ENCODE assay signal across 8 cellular contexts in the genomic region with DNA sequence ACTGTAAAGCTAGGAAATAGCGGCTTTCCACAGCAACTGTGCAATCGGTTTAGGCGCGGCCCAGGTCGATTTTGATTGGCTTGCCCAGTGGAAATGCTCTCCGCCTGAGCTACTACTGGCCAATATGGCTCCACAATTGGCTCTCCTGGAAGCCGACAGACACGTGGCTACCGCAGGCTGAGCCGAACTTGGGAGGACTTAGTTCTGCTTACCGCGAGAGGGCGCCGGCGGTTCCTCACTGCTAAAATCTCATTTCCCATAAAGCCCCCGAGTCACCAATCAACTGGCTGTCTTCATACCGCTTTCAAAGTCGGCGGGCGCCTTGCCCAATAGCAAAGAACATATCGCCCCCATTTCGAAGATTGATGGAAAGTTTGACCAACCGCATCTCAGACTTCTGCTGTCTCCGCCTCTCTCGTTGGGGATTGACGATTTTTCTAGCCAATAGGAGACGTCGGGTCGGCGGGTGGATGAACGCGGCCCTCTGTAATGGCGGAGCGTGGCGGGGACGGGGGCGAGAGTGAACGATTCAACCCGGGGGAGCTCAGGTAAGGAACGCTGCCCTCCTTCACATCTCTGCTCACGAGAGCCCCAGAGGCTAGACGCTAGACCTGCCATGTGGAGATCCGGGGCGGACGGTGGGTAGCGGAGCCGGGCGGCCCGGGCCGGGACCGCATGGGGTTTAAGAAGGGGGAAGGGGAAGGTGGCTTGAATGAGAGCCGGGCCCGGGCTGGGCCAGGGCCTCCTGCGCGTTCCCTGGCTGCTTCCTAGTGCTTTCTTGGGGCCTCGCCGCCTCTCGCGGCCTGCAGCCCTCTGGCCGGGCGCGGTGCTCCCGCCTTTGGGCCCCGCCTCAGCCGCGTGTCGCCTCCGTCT. TPM values are rescaled to one million over a fixed set of nuclear protein-coding genes. Genes with fewer than 3 reads are reported as not detected.
DNase-seq lines count a peak whose midpoint lies in the region; FAIRE-seq and TF ChIP-seq lines count a peak whose summit lies in the region.

A gene (plus strand): TSS at position 473 of the 873 bp plus-strand sequence. CDS start 17 bp downstream, at position 490.

- H3K9ac ChIP-seq in Loucy (ENCODE audit: low read depth, low read length, poor library complexity, severe bottlenecking) (peak within 1 kb of the TSS; percentile 89), neural cell (ENCODE audit: low read length) (peak within 1 kb of the TSS; percentile 90), stomach smooth muscle (ENCODE audit: low read length in 2 of 2) (peak within 1 kb of the TSS; percentile 93 to 97)

- FAIRE-seq in H54 (lab: Jason Lieb, UNC) = peak; percentile 99

- peak within 1 kb of the TSS; percentile 90 for H3K27ac ChIP-seq in neural cell (ENCODE audit: low read length)
- peak within 1 kb of the TSS; percentile 86 for H3K27ac ChIP-seq in stomach smooth muscle (ENCODE audit: low read length)

- H3K4me2 ChIP-seq in Loucy (ENCODE audit: low read depth, low read length, poor library complexity, severe bottlenecking) (peak within 1 kb of the TSS; percentile 96), neural cell (ENCODE audit: low read length) (peak within 1 kb of the TSS; percentile 97)

- H3K4me1 ChIP-seq in Loucy (ENCODE audit: insufficient read depth, low read length, poor library complexity, severe bottlenecking) = peaks cover 33% of the 10 kb centered on the region
- H3K4me1 ChIP-seq in stomach smooth muscle (ENCODE audit: control insufficient read depth, insufficient read depth, low read length) = no peaks in the 10 kb centered on the region

- TF ChIP-seq CTCF in Loucy (conservative IDR thresholded peaks at IDR 0.05; ENCODE audit: low read length) (peak; percentile 78), neural cell (IDR thresholded peaks at IDR 0.05; ENCODE audit: poor library complexity, severe bottlenecking) (peak; percentile 95)

- H3K79me2 ChIP-seq in Loucy (ENCODE audit: insufficient read depth, low read length) (peaks cover 50% of the 10 kb centered on the region), neural cell (replicated peaks; ENCODE audit: insufficient read depth, low read length) (peaks cover 49% of the 10 kb centered on the region)

- TF ChIP-seq RAD21 in neural cell (conservative IDR thresholded peaks at IDR 0.05) = peak; percentile 55

- H3F3A ChIP-seq in Loucy (ENCODE audit: low read depth) = no peaks in the 10 kb centered on the region
- H3F3A ChIP-seq in neural cell (ENCODE audit: insufficient read depth, low read length, poor library complexity, severe bottlenecking) = peaks cover 4% of the 10 kb centered on the region

- DNase-seq in ELR (ENCODE audit: low read depth) (peak; percentile 100), H54 (ENCODE audit: insufficient read length, low spot score) (peak; percentile 96), SHP77 (lab: John Stamatoyannopoulos, UW) (peak; percentile 99), fibroblast of the conjunctiva (ENCODE audit: low read depth) (peak; percentile 100)
- DNase-seq in activated effector memory CD4-positive, alpha-beta T cell treated with anti-CD3 and anti-CD28 coated beads, Interleukin-2, amount 50 U/mL, for 16 hours = peak; percentile 99

- no peaks in the 10 kb centered on the region for H3K9me3 ChIP-seq in Loucy (ENCODE audit: insufficient read depth, low read depth, low read length)
- H3K9me3 ChIP-seq in neural cell (ENCODE audit: low read length) = no peaks in the 10 kb centered on the region
- H3K9me3 ChIP-seq in stomach smooth muscle (ENCODE audit: control insufficient read depth in 2 of 2, low read length in 2 of 2) = no peaks in the 10 kb centered on the region

- peaks cover 42% of the 10 kb centered on the region for H4K20me1 ChIP-seq in Loucy (ENCODE audit: insufficient read depth, low read length, poor library complexity, severe bottlenecking)
- H4K20me1 ChIP-seq in neural cell (ENCODE audit: insufficient read depth) = no peaks in the 10 kb centered on the region

- H3K36me3 ChIP-seq in Loucy (ENCODE audit: insufficient read depth, low read length) = no peaks in the 10 kb centered on the region
- no peaks in the 10 kb centered on the region for H3K36me3 ChIP-seq in neural cell (ENCODE audit: insufficient read depth, low read length)
- no peaks in the 10 kb centered on the region for H3K36me3 ChIP-seq in stomach smooth muscle (ENCODE audit: control insufficient read depth in 2 of 2, insufficient read depth in 2 of 2, low read length in 2 of 2)

- peak within 1 kb of the TSS; percentile 79 for H2AFZ ChIP-seq in Loucy (ENCODE audit: low read length)
- peak within 1 kb of the TSS; percentile 84 for H2AFZ ChIP-seq in neural cell (ENCODE audit: low read depth, low read length)

- peak; percentile 81 for TF ChIP-seq POLR2A in H54 (IDR thresholded peaks at IDR 0.05; ENCODE audit: low read depth, low read length)

- no peaks in the 10 kb centered on the region for H3K9me2 ChIP-seq in Loucy (replicated peaks; ENCODE audit: low read depth, low read length)
- H3K9me2 ChIP-seq in neural cell (ENCODE audit: insufficient read depth, low read length) = no peaks in the 10 kb centered on the region

- TF ChIP-seq EP300 in neural cell (conservative IDR thresholded peaks at IDR 0.05; ENCODE audit: poor library complexity, severe bottlenecking) = no peak

- H3K4me3 ChIP-seq in Loucy (ENCODE audit: low read length, poor library complexity, severe bottlenecking) (peak within 1 kb of the TSS; percentile 86), neural cell (ENCODE audit: low read length) (peak within 1 kb of the TSS; percentile 88), stomach smooth muscle (ENCODE audit: low read length in 2 of 2) (peak within 1 kb of the TSS; percentile 93 to 96)

- H3K27me3 ChIP-seq in Loucy (ENCODE audit: insufficient read depth, low read length, poor library complexity, severe bottlenecking) (peaks cover 12% of the 10 kb centered on the region), neural cell (ENCODE audit: insufficient read depth, low read depth, low read length) (no peaks in the 10 kb centered on the region), stomach smooth muscle (ENCODE audit: control insufficient read depth in 1 of 2, insufficient read depth in 2 of 2, low read length in 2 of 2) (no peaks in the 10 kb centered on the region)

TF ChIP-seq in neural cell, 6 proteins besides CTCF, POLR2A, EP300 and RAD21:
- TF ChIP-seq, protein P1, sequence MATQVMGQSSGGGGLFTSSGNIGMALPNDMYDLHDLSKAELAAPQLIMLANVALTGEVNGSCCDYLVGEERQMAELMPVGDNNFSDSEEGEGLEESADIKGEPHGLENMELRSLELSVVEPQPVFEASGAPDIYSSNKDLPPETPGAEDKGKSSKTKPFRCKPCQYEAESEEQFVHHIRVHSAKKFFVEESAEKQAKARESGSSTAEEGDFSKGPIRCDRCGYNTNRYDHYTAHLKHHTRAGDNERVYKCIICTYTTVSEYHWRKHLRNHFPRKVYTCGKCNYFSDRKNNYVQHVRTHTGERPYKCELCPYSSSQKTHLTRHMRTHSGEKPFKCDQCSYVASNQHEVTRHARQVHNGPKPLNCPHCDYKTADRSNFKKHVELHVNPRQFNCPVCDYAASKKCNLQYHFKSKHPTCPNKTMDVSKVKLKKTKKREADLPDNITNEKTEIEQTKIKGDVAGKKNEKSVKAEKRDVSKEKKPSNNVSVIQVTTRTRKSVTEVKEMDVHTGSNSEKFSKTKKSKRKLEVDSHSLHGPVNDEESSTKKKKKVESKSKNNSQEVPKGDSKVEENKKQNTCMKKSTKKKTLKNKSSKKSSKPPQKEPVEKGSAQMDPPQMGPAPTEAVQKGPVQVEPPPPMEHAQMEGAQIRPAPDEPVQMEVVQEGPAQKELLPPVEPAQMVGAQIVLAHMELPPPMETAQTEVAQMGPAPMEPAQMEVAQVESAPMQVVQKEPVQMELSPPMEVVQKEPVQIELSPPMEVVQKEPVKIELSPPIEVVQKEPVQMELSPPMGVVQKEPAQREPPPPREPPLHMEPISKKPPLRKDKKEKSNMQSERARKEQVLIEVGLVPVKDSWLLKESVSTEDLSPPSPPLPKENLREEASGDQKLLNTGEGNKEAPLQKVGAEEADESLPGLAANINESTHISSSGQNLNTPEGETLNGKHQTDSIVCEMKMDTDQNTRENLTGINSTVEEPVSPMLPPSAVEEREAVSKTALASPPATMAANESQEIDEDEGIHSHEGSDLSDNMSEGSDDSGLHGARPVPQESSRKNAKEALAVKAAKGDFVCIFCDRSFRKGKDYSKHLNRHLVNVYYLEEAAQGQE (IDR thresholded peaks at IDR 0.05; ENCODE audit: borderline replicate concordance) = peak; percentile 57
- TF ChIP-seq EZH2 (IDR thresholded peaks at IDR 0.05; ENCODE audit: borderline replicate concordance, insufficient read depth, low read length, poor library complexity, severe bottlenecking) = no peak
- TF ChIP-seq MXI1 (conservative IDR thresholded peaks at IDR 0.05; ENCODE audit: poor library complexity, severe bottlenecking) = peak; percentile 91
- TF ChIP-seq SMC3 (conservative IDR thresholded peaks at IDR 0.05; ENCODE audit: poor library complexity) = peak; percentile 56
- peak; percentile 77 for TF ChIP-seq TAF1 (IDR thresholded peaks at IDR 0.05; ENCODE audit: low read depth)
- TF ChIP-seq POLR2AphosphoS5 (IDR thresholded peaks at IDR 0.05) = peak; percentile 95

RNA-seq across cellular contexts. Expression of the gene that starts here (rescaled TPM):
- 209 and 238 TPM in 2 replicates for polyA plus RNA-seq in neural cell
- 139 and 144 TPM in 2 replicates for polyA minus RNA-seq in neural cell

Comparison
In these comparisons a context has a peak if more than half of its experiments do, and no peak if none do; other contexts are left out.
1. Peak in every context shown above with its lines: DNase-seq, H3K4me3 ChIP-seq and H3K27ac ChIP-seq.